1 cellular context compared by ENCODE assay signal in genomic region chr7:92245487-92246362, GRCh38.
A peak's percentile ranks its signal among the peaks of the same experiment; 100 is the strongest.
TF ChIP-seq lines count a peak whose summit lies in the region.

Gene ANKIB1 (plus strand): TSS chr7:92245974. CDS start chr7:92294979, 49,005 bp downstream.
Gene KRIT1 (minus strand): TSS chr7:92245914. CDS start chr7:92242135, 3,779 bp downstream.

TF ChIP-seq in HepG2, 621 proteins besides CTCF, POLR2A, EP300 and RAD21 (continues in another document):
- TF ChIP-seq XRCC5 (optimal IDR thresholded peaks at IDR 0.05; ENCODE audit: low read length): no peak
- TF ChIP-seq, protein P1, sequence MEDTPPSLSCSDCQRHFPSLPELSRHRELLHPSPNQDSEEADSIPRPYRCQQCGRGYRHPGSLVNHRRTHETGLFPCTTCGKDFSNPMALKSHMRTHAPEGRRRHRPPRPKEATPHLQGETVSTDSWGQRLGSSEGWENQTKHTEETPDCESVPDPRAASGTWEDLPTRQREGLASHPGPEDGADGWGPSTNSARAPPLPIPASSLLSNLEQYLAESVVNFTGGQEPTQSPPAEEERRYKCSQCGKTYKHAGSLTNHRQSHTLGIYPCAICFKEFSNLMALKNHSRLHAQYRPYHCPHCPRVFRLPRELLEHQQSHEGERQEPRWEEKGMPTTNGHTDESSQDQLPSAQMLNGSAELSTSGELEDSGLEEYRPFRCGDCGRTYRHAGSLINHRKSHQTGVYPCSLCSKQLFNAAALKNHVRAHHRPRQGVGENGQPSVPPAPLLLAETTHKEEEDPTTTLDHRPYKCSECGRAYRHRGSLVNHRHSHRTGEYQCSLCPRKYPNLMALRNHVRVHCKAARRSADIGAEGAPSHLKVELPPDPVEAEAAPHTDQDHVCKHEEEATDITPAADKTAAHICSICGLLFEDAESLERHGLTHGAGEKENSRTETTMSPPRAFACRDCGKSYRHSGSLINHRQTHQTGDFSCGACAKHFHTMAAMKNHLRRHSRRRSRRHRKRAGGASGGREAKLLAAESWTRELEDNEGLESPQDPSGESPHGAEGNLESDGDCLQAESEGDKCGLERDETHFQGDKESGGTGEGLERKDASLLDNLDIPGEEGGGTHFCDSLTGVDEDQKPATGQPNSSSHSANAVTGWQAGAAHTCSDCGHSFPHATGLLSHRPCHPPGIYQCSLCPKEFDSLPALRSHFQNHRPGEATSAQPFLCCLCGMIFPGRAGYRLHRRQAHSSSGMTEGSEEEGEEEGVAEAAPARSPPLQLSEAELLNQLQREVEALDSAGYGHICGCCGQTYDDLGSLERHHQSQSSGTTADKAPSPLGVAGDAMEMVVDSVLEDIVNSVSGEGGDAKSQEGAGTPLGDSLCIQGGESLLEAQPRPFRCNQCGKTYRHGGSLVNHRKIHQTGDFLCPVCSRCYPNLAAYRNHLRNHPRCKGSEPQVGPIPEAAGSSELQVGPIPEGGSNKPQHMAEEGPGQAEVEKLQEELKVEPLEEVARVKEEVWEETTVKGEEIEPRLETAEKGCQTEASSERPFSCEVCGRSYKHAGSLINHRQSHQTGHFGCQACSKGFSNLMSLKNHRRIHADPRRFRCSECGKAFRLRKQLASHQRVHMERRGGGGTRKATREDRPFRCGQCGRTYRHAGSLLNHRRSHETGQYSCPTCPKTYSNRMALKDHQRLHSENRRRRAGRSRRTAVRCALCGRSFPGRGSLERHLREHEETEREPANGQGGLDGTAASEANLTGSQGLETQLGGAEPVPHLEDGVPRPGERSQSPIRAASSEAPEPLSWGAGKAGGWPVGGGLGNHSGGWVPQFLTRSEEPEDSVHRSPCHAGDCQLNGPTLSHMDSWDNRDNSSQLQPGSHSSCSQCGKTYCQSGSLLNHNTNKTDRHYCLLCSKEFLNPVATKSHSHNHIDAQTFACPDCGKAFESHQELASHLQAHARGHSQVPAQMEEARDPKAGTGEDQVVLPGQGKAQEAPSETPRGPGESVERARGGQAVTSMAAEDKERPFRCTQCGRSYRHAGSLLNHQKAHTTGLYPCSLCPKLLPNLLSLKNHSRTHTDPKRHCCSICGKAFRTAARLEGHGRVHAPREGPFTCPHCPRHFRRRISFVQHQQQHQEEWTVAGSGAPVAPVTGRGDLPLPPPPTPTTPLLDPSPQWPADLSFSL (CRISPR knock-in tag; IDR thresholded peaks at IDR 0.05): no peak
- TF ChIP-seq, protein P2, sequence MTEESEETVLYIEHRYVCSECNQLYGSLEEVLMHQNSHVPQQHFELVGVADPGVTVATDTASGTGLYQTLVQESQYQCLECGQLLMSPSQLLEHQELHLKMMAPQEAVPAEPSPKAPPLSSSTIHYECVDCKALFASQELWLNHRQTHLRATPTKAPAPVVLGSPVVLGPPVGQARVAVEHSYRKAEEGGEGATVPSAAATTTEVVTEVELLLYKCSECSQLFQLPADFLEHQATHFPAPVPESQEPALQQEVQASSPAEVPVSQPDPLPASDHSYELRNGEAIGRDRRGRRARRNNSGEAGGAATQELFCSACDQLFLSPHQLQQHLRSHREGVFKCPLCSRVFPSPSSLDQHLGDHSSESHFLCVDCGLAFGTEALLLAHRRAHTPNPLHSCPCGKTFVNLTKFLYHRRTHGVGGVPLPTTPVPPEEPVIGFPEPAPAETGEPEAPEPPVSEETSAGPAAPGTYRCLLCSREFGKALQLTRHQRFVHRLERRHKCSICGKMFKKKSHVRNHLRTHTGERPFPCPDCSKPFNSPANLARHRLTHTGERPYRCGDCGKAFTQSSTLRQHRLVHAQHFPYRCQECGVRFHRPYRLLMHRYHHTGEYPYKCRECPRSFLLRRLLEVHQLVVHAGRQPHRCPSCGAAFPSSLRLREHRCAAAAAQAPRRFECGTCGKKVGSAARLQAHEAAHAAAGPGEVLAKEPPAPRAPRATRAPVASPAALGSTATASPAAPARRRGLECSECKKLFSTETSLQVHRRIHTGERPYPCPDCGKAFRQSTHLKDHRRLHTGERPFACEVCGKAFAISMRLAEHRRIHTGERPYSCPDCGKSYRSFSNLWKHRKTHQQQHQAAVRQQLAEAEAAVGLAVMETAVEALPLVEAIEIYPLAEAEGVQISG (CRISPR knock-in tag; IDR thresholded peaks at IDR 0.05): peak; percentile 97
- TF ChIP-seq ZNF704 (CRISPR knock-in tag; IDR thresholded peaks at IDR 0.05; ENCODE audit: borderline replicate concordance): peak; percentile 26; the same call in 1 of the 2 replicates
- TF ChIP-seq, protein P3, sequence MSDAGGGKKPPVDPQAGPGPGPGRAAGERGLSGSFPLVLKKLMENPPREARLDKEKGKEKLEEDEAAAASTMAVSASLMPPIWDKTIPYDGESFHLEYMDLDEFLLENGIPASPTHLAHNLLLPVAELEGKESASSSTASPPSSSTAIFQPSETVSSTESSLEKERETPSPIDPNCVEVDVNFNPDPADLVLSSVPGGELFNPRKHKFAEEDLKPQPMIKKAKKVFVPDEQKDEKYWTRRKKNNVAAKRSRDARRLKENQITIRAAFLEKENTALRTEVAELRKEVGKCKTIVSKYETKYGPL (CRISPR knock-in tag; IDR thresholded peaks at IDR 0.05): no peak
- no peak; the same call in none of the 2 replicates for TF ChIP-seq WIZ (CRISPR knock-in tag; IDR thresholded peaks at IDR 0.05)
- no peak for TF ChIP-seq NFRKB (IDR thresholded peaks at IDR 0.05)
- TF ChIP-seq, protein P4, sequence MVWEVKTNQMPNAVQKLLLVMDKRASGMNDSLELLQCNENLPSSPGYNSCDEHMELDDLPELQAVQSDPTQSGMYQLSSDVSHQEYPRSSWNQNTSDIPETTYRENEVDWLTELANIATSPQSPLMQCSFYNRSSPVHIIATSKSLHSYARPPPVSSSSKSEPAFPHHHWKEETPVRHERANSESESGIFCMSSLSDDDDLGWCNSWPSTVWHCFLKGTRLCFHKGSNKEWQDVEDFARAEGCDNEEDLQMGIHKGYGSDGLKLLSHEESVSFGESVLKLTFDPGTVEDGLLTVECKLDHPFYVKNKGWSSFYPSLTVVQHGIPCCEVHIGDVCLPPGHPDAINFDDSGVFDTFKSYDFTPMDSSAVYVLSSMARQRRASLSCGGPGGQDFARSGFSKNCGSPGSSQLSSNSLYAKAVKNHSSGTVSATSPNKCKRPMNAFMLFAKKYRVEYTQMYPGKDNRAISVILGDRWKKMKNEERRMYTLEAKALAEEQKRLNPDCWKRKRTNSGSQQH (CRISPR knock-in tag; IDR thresholded peaks at IDR 0.05; ENCODE audit: low read depth): peak; percentile 46; the same call in 1 of the 2 replicates
- TF ChIP-seq ZFAT (CRISPR knock-in tag; conservative IDR thresholded peaks at IDR 0.05): no peak
- peak; percentile 86 for TF ChIP-seq KDM2A (CRISPR knock-in tag; IDR thresholded peaks at IDR 0.05; ENCODE audit: borderline replicate concordance, low read depth)
- TF ChIP-seq RXRB (CRISPR knock-in tag; IDR thresholded peaks at IDR 0.05; ENCODE audit: borderline replicate concordance): peak; percentile 57; the same call in 1 of the 2 replicates
- TF ChIP-seq PHB2 (IDR thresholded peaks at IDR 0.05; ENCODE audit: partially characterized antibody): no peak
- peak; percentile 80 for TF ChIP-seq NFYC (CRISPR knock-in tag; IDR thresholded peaks at IDR 0.05)
- TF ChIP-seq ZNF235 (CRISPR knock-in tag; IDR thresholded peaks at IDR 0.05; ENCODE audit: borderline replicate concordance): no peak
- 0 out of 2 replicates have a peak, but pooled peaks have one; percentile 13 for TF ChIP-seq ZSCAN20 (CRISPR knock-in tag; IDR thresholded peaks at IDR 0.05; ENCODE audit: borderline replicate concordance)
- peak; percentile 36 for TF ChIP-seq ZNF781 (CRISPR knock-in tag; IDR thresholded peaks at IDR 0.05; ENCODE audit: borderline replicate concordance, not compliant biosample characterization)
- no peak for TF ChIP-seq TERF1 (CRISPR knock-in tag; IDR thresholded peaks at IDR 0.05)
- TF ChIP-seq ZFYVE20 (CRISPR knock-in tag; IDR thresholded peaks at IDR 0.05; ENCODE audit: borderline replicate concordance, low read depth): peak; percentile 58; the same call in 1 of the 2 replicates
- peak; percentile 89 for TF ChIP-seq THAP11 (CRISPR knock-in tag; IDR thresholded peaks at IDR 0.05)
- peak; percentile 90; the same call in 1 of the 2 replicates for TF ChIP-seq FOXC1 (CRISPR knock-in tag; IDR thresholded peaks at IDR 0.05; ENCODE audit: borderline replicate concordance)
- TF ChIP-seq FOXK1 (CRISPR knock-in tag; IDR thresholded peaks at IDR 0.05; ENCODE audit: borderline replicate concordance, low read depth): peak; percentile 60; the same call in 1 of the 2 replicates
- TF ChIP-seq ZNF383 (CRISPR knock-in tag; IDR thresholded peaks at IDR 0.05; ENCODE audit: borderline replicate concordance): no peak
- peak; percentile 52; the same call in 1 of the 2 replicates for TF ChIP-seq NFKB2 (CRISPR knock-in tag; IDR thresholded peaks at IDR 0.05; ENCODE audit: borderline replicate concordance)
- no peak for TF ChIP-seq ZNF674 (CRISPR knock-in tag; IDR thresholded peaks at IDR 0.05; ENCODE audit: low read depth)
- no peak for TF ChIP-seq SP1 (IDR thresholded peaks at IDR 0.05)
- TF ChIP-seq SP1 (CRISPR knock-in tag; IDR thresholded peaks at IDR 0.05): peak; percentile 10
- TF ChIP-seq ZNF724P (CRISPR knock-in tag; IDR thresholded peaks at IDR 0.05; ENCODE audit: borderline replicate concordance): no peak
- no peak for TF ChIP-seq BHLHE40 (IDR thresholded peaks at IDR 0.05; ENCODE audit: low read length)
- no peak for TF ChIP-seq ZNF251 (CRISPR knock-in tag; IDR thresholded peaks at IDR 0.05)
- TF ChIP-seq, protein P5, sequence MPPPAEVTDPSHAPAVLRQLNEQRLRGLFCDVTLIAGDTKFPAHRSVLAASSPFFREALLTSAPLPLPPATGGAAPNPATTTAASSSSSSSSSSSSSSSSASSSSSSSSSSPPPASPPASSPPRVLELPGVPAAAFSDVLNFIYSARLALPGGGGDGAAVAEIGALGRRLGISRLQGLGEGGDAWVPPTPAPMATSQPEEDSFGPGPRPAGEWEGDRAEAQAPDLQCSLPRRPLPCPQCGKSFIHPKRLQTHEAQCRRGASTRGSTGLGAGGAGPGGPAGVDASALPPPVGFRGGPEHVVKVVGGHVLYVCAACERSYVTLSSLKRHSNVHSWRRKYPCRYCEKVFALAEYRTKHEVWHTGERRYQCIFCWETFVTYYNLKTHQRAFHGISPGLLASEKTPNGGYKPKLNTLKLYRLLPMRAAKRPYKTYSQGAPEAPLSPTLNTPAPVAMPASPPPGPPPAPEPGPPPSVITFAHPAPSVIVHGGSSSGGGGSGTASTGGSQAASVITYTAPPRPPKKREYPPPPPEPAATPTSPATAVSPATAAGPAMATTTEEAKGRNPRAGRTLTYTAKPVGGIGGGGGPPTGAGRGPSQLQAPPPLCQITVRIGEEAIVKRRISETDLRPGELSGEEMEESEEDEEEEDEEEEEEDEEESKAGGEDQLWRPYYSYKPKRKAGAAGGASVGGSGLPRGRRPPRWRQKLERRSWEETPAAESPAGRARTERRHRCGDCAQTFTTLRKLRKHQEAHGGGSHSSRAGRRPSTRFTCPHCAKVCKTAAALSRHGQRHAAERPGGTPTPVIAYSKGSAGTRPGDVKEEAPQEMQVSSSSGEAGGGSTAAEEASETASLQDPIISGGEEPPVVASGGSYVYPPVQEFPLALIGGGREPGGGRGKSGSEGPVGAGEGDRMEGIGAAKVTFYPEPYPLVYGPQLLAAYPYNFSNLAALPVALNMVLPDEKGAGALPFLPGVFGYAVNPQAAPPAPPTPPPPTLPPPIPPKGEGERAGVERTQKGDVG (CRISPR knock-in tag; IDR thresholded peaks at IDR 0.05; ENCODE audit: borderline replicate concordance): no peak
- TF ChIP-seq POLR2G (IDR thresholded peaks at IDR 0.05; ENCODE audit: low read depth, low read length): peak; percentile 93
- TF ChIP-seq KAT2B (IDR thresholded peaks at IDR 0.05; ENCODE audit: borderline replicate concordance, low read depth, low read length): no peak
- TF ChIP-seq FIP1L1 (IDR thresholded peaks at IDR 0.05; ENCODE audit: borderline replicate concordance, insufficient read depth, low read depth, low read length): no peak
- TF ChIP-seq NPAS2 (CRISPR knock-in tag; IDR thresholded peaks at IDR 0.05; ENCODE audit: borderline replicate concordance): no peak
- no peak; the same call in 1 of the 2 replicates for TF ChIP-seq ZNF451 (CRISPR knock-in tag; IDR thresholded peaks at IDR 0.05)
- TF ChIP-seq MAFK (conservative IDR thresholded peaks at IDR 0.05 in 1 of 2, IDR thresholded peaks at IDR 0.05 in 1 of 2; ENCODE audit: low read length in 2 of 2): no peak
